Comparison of ENCODE assay signal across 1 cellular context in the genomic region with DNA sequence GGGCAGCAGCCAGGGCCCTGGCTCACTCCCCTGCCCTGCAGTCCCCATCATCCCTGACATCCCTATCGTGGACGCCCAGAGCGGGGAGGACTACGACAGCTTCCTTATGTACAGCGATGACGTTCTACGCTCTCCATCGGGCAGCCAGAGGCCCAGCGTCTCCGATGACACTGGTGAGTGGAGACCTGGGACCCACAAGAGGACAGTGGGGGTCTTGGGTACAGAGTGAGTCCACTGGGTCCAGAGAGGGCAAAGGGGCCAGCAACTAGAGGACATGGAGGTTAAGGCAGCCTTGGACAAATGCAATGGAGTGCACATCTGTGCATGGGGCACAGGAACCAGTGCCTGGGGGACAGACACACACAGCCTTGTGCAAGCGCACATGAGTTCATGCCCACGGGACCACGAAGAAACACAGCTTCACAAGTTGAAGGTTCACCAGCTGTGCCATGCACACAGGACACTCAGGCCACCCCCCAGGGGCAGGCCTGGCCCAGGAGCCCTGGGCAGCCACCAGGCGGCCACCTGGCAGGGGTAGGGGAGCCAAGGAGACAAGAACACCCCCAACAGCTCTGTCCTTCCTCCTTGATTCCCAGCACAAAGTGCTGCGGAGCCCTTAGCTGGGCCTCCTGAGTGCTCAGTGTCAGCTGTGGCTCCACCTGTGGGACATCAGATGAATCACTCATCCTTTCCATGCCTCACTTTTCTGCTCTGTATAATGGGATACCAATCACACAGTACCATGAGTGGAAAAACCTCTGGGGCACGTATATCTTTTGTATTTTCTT.
TF ChIP-seq lines count a peak whose summit lies in the region.

No MANE protein-coding gene starts in this region.

TF ChIP-seq in HepG2, 621 proteins besides CTCF, POLR2A, EP300 and RAD21:
- TF ChIP-seq CBX1 (IDR thresholded peaks at IDR 0.05; ENCODE audit: low read depth) (peak; percentile 16), ISX (CRISPR knock-in tag; conservative IDR thresholded peaks at IDR 0.05) (no peak), HMG20B (CRISPR knock-in tag; conservative IDR thresholded peaks at IDR 0.05) (no peak), NPAS2 (CRISPR knock-in tag; IDR thresholded peaks at IDR 0.05; ENCODE audit: borderline replicate concordance) (no peak), KDM1A (CRISPR knock-in tag; IDR thresholded peaks at IDR 0.05) (peak; percentile 87), THAP7 (CRISPR knock-in tag; IDR thresholded peaks at IDR 0.05) (0 out of 2 replicates have a peak, but pooled peaks have one; percentile 29), ZNF629 (CRISPR knock-in tag; conservative IDR thresholded peaks at IDR 0.05) (peak; percentile 98), CERS6 (CRISPR knock-in tag; IDR thresholded peaks at IDR 0.05) (no peak), CHD4 (IDR thresholded peaks at IDR 0.05; ENCODE audit: borderline replicate concordance, low read length) (peak; percentile 95; the same call in 1 of the 2 replicates), RCOR2 (CRISPR knock-in tag; IDR thresholded peaks at IDR 0.05) (peak; percentile 82), FOXA3 (CRISPR knock-in tag; IDR thresholded peaks at IDR 0.05) (no peak), BHLHE40 (IDR thresholded peaks at IDR 0.05; ENCODE audit: low read length) (no peak), ZNF772 (CRISPR knock-in tag; IDR thresholded peaks at IDR 0.05) (no peak), ATF7-NPFF (CRISPR knock-in tag; IDR thresholded peaks at IDR 0.05; ENCODE audit: low read depth) (no peak), ZMYM3 (CRISPR knock-in tag; IDR thresholded peaks at IDR 0.05) (peak; percentile 94), ZNF441 (CRISPR knock-in tag; IDR thresholded peaks at IDR 0.05; ENCODE audit: borderline replicate concordance) (no peak), ADNP (CRISPR knock-in tag; IDR thresholded peaks at IDR 0.05) (peak; percentile 77; the same call in 1 of the 2 replicates), HNRNPL (IDR thresholded peaks at IDR 0.05; ENCODE audit: low read depth, low read length) (peak; percentile 73; the same call in 1 of the 2 replicates), ZNF263 (CRISPR knock-in tag; IDR thresholded peaks at IDR 0.05) (peak; percentile 78), ZNF552 (CRISPR knock-in tag; IDR thresholded peaks at IDR 0.05; ENCODE audit: borderline replicate concordance) (no peak), ZBTB33 (CRISPR knock-in tag; IDR thresholded peaks at IDR 0.05) (0 out of 2 replicates have a peak, but pooled peaks have one; percentile 1), SRSF9 (IDR thresholded peaks at IDR 0.05; ENCODE audit: borderline replicate concordance, insufficient read depth, low read depth, low read length, poor library complexity, severe bottlenecking) (no peak), HDAC2 (CRISPR knock-in tag; IDR thresholded peaks at IDR 0.05) (peak; percentile 24; the same call in 1 of the 2 replicates), FOXK1 (CRISPR knock-in tag; IDR thresholded peaks at IDR 0.05; ENCODE audit: borderline replicate concordance, low read depth) (no peak)
TF ChIP-seq in HepG2: peak in this region for 12.
